2 cellular contexts compared by ENCODE assay signal in the genomic region with DNA sequence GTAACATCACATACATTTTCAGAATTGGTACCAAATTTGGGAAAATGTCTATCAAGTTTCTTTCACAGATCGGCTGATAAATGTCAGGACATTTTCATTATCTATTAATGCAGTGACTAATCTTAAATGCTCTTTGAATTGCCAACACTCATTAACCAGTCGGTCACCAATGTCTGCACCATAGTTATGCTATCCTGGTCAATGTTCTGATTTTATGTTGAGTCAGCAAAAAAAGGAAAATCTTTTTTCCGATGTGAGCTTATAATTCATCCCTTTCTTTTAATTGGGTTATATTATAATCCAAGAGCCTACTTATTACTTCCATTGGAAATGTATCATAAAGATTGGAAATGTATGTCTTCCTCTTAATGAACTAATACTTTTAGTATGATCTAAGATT.
TF ChIP-seq lines count a peak whose summit lies in the region.

No MANE protein-coding gene starts in this region.

TF ChIP-seq in HepG2, 621 proteins besides CTCF, POLR2A, EP300 and RAD21 (continued from another document):
- TF ChIP-seq PATZ1 (CRISPR knock-in tag; IDR thresholded peaks at IDR 0.05): no peak

TF ChIP-seq in K562, 482 proteins besides CTCF, POLR2A, EP300 and RAD21 (continued from another document):
- peak; percentile 93 for TF ChIP-seq MAFG (tag; conservative IDR thresholded peaks at IDR 0.05)
